In the genomic region with DNA sequence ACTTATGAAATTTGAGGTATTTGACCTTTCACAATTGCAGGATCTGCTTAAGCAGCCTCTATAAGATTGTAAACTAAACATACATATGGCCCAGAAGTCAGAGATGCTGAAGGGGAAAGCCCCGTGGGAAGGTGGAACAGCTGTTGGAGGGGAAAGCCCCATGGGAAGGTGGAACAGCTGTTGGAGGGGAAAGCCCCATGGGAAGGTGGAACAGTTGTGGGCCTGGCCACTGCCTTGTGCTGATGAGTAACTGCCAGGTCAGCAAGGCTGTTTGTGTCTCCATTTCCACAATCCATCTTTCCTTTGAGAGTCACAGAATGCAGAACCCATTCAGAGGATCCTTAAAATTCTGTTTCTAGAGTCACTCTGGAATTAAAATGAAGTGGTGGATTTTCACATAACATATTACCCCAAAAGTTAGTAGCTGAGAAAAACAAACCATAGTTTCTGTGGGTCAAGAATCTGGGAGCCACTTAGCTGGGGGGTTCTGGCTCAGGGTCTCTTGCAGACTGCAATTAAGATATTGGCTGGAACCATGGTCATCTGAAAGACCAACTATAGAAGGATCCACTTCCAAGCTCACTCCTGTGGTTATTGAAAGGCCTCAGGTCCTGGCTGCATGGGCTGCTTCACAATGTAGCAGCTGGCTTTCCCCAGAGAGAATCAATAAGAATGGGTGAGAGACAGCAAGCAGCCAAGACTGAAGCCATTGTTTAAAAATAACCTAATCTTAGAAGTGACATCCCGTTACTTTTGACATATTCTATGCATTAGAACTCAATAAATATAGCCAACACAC, we compare ENCODE assay signal across 1 cellular context.
TF ChIP-seq lines count a peak whose summit lies in the region.

No MANE protein-coding gene starts in this region.

TF ChIP-seq in GM12878, 131 proteins besides CTCF, POLR2A, EP300 and RAD21 (continued from another document):
- TF ChIP-seq, protein P1, sequence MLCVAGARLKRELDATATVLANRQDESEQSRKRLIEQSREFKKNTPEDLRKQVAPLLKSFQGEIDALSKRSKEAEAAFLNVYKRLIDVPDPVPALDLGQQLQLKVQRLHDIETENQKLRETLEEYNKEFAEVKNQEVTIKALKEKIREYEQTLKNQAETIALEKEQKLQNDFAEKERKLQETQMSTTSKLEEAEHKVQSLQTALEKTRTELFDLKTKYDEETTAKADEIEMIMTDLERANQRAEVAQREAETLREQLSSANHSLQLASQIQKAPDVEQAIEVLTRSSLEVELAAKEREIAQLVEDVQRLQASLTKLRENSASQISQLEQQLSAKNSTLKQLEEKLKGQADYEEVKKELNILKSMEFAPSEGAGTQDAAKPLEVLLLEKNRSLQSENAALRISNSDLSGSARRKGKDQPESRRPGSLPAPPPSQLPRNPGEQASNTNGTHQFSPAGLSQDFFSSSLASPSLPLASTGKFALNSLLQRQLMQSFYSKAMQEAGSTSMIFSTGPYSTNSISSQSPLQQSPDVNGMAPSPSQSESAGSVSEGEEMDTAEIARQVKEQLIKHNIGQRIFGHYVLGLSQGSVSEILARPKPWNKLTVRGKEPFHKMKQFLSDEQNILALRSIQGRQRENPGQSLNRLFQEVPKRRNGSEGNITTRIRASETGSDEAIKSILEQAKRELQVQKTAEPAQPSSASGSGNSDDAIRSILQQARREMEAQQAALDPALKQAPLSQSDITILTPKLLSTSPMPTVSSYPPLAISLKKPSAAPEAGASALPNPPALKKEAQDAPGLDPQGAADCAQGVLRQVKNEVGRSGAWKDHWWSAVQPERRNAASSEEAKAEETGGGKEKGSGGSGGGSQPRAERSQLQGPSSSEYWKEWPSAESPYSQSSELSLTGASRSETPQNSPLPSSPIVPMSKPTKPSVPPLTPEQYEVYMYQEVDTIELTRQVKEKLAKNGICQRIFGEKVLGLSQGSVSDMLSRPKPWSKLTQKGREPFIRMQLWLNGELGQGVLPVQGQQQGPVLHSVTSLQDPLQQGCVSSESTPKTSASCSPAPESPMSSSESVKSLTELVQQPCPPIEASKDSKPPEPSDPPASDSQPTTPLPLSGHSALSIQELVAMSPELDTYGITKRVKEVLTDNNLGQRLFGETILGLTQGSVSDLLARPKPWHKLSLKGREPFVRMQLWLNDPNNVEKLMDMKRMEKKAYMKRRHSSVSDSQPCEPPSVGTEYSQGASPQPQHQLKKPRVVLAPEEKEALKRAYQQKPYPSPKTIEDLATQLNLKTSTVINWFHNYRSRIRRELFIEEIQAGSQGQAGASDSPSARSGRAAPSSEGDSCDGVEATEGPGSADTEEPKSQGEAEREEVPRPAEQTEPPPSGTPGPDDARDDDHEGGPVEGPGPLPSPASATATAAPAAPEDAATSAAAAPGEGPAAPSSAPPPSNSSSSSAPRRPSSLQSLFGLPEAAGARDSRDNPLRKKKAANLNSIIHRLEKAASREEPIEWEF (IDR thresholded peaks at IDR 0.05; ENCODE audit: insufficient replicate concordance, low read depth, low read length), result peak; percentile 67
- TF ChIP-seq, protein P2, sequence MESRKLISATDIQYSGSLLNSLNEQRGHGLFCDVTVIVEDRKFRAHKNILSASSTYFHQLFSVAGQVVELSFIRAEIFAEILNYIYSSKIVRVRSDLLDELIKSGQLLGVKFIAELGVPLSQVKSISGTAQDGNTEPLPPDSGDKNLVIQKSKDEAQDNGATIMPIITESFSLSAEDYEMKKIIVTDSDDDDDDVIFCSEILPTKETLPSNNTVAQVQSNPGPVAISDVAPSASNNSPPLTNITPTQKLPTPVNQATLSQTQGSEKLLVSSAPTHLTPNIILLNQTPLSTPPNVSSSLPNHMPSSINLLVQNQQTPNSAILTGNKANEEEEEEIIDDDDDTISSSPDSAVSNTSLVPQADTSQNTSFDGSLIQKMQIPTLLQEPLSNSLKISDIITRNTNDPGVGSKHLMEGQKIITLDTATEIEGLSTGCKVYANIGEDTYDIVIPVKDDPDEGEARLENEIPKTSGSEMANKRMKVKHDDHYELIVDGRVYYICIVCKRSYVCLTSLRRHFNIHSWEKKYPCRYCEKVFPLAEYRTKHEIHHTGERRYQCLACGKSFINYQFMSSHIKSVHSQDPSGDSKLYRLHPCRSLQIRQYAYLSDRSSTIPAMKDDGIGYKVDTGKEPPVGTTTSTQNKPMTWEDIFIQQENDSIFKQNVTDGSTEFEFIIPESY (IDR thresholded peaks at IDR 0.05), result no peak
- no peak for TF ChIP-seq SMAD1 (IDR thresholded peaks at IDR 0.05; ENCODE audit: low read depth, partially characterized antibody)
- TF ChIP-seq, protein P3, sequence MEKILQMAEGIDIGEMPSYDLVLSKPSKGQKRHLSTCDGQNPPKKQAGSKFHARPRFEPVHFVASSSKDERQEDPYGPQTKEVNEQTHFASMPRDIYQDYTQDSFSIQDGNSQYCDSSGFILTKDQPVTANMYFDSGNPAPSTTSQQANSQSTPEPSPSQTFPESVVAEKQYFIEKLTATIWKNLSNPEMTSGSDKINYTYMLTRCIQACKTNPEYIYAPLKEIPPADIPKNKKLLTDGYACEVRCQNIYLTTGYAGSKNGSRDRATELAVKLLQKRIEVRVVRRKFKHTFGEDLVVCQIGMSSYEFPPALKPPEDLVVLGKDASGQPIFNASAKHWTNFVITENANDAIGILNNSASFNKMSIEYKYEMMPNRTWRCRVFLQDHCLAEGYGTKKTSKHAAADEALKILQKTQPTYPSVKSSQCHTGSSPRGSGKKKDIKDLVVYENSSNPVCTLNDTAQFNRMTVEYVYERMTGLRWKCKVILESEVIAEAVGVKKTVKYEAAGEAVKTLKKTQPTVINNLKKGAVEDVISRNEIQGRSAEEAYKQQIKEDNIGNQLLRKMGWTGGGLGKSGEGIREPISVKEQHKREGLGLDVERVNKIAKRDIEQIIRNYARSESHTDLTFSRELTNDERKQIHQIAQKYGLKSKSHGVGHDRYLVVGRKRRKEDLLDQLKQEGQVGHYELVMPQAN (conservative IDR thresholded peaks at IDR 0.05), result no peak
- TF ChIP-seq PAX5 (IDR thresholded peaks at IDR 0.05; ENCODE audit: borderline replicate concordance, low read depth, low read length), result 0 out of 2 replicates have a peak, but pooled peaks have one; percentile 24
- peak; percentile 93 for TF ChIP-seq TCF3 (IDR thresholded peaks at IDR 0.05; ENCODE audit: borderline replicate concordance, insufficient read depth, low read depth, low read length)
- TF ChIP-seq, protein P4, sequence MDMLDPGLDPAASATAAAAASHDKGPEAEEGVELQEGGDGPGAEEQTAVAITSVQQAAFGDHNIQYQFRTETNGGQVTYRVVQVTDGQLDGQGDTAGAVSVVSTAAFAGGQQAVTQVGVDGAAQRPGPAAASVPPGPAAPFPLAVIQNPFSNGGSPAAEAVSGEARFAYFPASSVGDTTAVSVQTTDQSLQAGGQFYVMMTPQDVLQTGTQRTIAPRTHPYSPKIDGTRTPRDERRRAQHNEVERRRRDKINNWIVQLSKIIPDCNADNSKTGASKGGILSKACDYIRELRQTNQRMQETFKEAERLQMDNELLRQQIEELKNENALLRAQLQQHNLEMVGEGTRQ (IDR thresholded peaks at IDR 0.05; ENCODE audit: borderline replicate concordance, low read depth, low read length), result no peak
- no peak for TF ChIP-seq ZNF207 (IDR thresholded peaks at IDR 0.05; ENCODE audit: borderline replicate concordance)
- TF ChIP-seq SREBF1 (IDR thresholded peaks at IDR 0.05; ENCODE audit: low read length), result no peak
- TF ChIP-seq, protein P5, sequence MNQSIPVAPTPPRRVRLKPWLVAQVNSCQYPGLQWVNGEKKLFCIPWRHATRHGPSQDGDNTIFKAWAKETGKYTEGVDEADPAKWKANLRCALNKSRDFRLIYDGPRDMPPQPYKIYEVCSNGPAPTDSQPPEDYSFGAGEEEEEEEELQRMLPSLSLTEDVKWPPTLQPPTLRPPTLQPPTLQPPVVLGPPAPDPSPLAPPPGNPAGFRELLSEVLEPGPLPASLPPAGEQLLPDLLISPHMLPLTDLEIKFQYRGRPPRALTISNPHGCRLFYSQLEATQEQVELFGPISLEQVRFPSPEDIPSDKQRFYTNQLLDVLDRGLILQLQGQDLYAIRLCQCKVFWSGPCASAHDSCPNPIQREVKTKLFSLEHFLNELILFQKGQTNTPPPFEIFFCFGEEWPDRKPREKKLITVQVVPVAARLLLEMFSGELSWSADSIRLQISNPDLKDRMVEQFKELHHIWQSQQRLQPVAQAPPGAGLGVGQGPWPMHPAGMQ (IDR thresholded peaks at IDR 0.05; ENCODE audit: borderline replicate concordance), result no peak
- no peak for TF ChIP-seq HDAC2 (IDR thresholded peaks at IDR 0.05)
- no peak for TF ChIP-seq STAT1 (conservative IDR thresholded peaks at IDR 0.05)
- TF ChIP-seq HDAC6 (IDR thresholded peaks at IDR 0.05; ENCODE audit: unreplicated experiment), result no peak
- TF ChIP-seq PML (IDR thresholded peaks at IDR 0.05; ENCODE audit: low read length), result no peak
- TF ChIP-seq RUNX3 (IDR thresholded peaks at IDR 0.05; ENCODE audit: low read length), result peak; percentile 32; the same call in 1 of the 2 replicates
- no peak for TF ChIP-seq BRCA1 (IDR thresholded peaks at IDR 0.05; ENCODE audit: low read depth, low read length)
- TF ChIP-seq SRF (IDR thresholded peaks at IDR 0.05; ENCODE audit: low read depth in 2 of 2, low read length in 2 of 2), result no peak
- TF ChIP-seq, protein P6, sequence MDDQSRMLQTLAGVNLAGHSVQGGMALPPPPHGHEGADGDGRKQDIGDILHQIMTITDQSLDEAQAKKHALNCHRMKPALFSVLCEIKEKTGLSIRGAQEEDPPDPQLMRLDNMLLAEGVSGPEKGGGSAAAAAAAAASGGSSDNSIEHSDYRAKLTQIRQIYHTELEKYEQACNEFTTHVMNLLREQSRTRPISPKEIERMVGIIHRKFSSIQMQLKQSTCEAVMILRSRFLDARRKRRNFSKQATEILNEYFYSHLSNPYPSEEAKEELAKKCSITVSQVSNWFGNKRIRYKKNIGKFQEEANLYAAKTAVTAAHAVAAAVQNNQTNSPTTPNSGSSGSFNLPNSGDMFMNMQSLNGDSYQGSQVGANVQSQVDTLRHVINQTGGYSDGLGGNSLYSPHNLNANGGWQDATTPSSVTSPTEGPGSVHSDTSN (IDR thresholded peaks at IDR 0.05; ENCODE audit: insufficient replicate concordance, low read depth, low read length), result peak; percentile 64
- TF ChIP-seq POLR2AphosphoS5 (IDR thresholded peaks at IDR 0.05; ENCODE audit: low read length), result no peak
- TF ChIP-seq ESRRA (IDR thresholded peaks at IDR 0.05; ENCODE audit: low read length), result no peak
- no peak for TF ChIP-seq ASH2L (IDR thresholded peaks at IDR 0.05; ENCODE audit: borderline replicate concordance, low read depth)
- no peak for TF ChIP-seq PAX8 (IDR thresholded peaks at IDR 0.05)
- TF ChIP-seq EED (IDR thresholded peaks at IDR 0.05; ENCODE audit: low read depth), result peak; percentile 70
- TF ChIP-seq CREM (IDR thresholded peaks at IDR 0.05; ENCODE audit: low read depth), result no peak
- TF ChIP-seq TCF12 (IDR thresholded peaks at IDR 0.05; ENCODE audit: low read depth, low read length), result peak; percentile 97
- TF ChIP-seq, protein P7, sequence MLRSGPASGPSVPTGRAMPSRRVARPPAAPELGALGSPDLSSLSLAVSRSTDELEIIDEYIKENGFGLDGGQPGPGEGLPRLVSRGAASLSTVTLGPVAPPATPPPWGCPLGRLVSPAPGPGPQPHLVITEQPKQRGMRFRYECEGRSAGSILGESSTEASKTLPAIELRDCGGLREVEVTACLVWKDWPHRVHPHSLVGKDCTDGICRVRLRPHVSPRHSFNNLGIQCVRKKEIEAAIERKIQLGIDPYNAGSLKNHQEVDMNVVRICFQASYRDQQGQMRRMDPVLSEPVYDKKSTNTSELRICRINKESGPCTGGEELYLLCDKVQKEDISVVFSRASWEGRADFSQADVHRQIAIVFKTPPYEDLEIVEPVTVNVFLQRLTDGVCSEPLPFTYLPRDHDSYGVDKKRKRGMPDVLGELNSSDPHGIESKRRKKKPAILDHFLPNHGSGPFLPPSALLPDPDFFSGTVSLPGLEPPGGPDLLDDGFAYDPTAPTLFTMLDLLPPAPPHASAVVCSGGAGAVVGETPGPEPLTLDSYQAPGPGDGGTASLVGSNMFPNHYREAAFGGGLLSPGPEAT (IDR thresholded peaks at IDR 0.05; ENCODE audit: low read depth), result peak; percentile 60
- no peak for TF ChIP-seq RCOR1 (conservative IDR thresholded peaks at IDR 0.05; ENCODE audit: low read depth, low read length)
- TF ChIP-seq, protein P8, sequence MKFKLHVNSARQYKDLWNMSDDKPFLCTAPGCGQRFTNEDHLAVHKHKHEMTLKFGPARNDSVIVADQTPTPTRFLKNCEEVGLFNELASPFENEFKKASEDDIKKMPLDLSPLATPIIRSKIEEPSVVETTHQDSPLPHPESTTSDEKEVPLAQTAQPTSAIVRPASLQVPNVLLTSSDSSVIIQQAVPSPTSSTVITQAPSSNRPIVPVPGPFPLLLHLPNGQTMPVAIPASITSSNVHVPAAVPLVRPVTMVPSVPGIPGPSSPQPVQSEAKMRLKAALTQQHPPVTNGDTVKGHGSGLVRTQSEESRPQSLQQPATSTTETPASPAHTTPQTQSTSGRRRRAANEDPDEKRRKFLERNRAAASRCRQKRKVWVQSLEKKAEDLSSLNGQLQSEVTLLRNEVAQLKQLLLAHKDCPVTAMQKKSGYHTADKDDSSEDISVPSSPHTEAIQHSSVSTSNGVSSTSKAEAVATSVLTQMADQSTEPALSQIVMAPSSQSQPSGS (IDR thresholded peaks at IDR 0.05; ENCODE audit: low read length), result no peak
- TF ChIP-seq RELA (IDR thresholded peaks at IDR 0.05; ENCODE audit: borderline replicate concordance, partially characterized antibody), result peak; percentile 69
- no peak for TF ChIP-seq JUNB (IDR thresholded peaks at IDR 0.05)
- no peak for TF ChIP-seq RAD51 (IDR thresholded peaks at IDR 0.05)
- TF ChIP-seq KDM1A (IDR thresholded peaks at IDR 0.05; ENCODE audit: borderline replicate concordance), result no peak
